Comparison of ENCODE assay signal across 9 cellular contexts in the genomic region with DNA sequence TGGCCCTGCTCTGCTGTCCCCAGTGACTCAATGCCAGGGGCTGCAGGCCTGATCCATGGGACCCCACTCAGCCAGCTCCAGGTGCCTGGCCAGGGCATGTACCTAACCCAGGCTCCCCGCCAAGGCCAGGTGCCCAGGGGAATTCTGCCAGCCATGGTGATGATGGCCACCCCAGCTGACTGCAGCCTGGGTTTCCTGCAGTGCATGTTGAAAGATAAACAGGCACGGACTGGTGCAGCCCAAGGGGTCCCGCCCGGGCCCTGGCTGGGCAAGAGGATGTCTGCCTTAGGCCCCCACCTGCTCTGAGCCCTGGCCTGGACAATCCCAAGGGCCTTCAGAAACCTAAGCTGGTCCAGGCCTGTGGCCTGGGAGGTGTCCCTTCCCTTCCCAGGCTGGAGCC. TPM values are rescaled to one million over a fixed set of nuclear protein-coding genes. Genes with fewer than 3 reads are reported as not detected.
A peak's percentile ranks its signal among the peaks of the same experiment; 100 is the strongest.
DNase-seq lines count a peak whose midpoint lies in the region; ATAC-seq and TF ChIP-seq lines count a peak whose summit lies in the region.
"Had no signal": no experiment of that assay in that cellular context is flagged by ENCODE, and none has a peak within 500 bp of the region (broad histone marks: within the 10 kb centered on the region; RNA-seq: fewer than 3 reads in every experiment).

No MANE protein-coding gene starts in this region.

- no peaks in the 10 kb centered on the region for H3K9me3 Mint-ChIP-seq in activated T-helper 2 cell treated with anti-CD3 and anti-CD28 coated beads, Interferon-gamma antibody, Interleukin-2, Interleukin-4, amounts not matched to agents 10 μg/mL and 5 μg/mL and 100 μg/mL, durations not matched to agents 14 hours and 24 hours and 36 hours
- no peaks in the 10 kb centered on the region for H3K9me3 Mint-ChIP-seq in memory B cell

- TF ChIP-seq CTCF in heart right ventricle (IDR thresholded peaks at IDR 0.05) = no peak
- no peak for TF ChIP-seq CTCF in tibial nerve (IDR thresholded peaks at IDR 0.05)
- no peak for TF ChIP-seq CTCF in MM.1S (IDR thresholded peaks at IDR 0.05; ENCODE audit: low read length)

- peaks cover 5% of the 10 kb centered on the region; the same call in 1 of the 2 replicates for H3F3A ChIP-seq in MM.1S (ENCODE audit: insufficient read depth, low read length)

- no peak for TF ChIP-seq POLR2A in tibial nerve (IDR thresholded peaks at IDR 0.05)

- H3K27me3 ChIP-seq in heart right ventricle (no peaks in the 10 kb centered on the region), tibial nerve (no peaks in the 10 kb centered on the region), MM.1S (replicated peaks; ENCODE audit: insufficient read depth, low read length) (peaks cover 49% of the 10 kb centered on the region)

- no peaks in the 10 kb centered on the region for H3K9me3 ChIP-seq in heart right ventricle
- H3K9me3 ChIP-seq in tibial nerve = no peaks in the 10 kb centered on the region
- no peaks in the 10 kb centered on the region for H3K9me3 ChIP-seq in MM.1S (replicated peaks; ENCODE audit: insufficient read depth, low read length)

- intact Hi-C loops in heart right ventricle (cut with DNase I) = loop anchor here in 2 of 10 donors (5.0 to 10.0 kb wide), 2 partner anchors 182 to 235 kb away; a partner anchor contains a TSS
- intact Hi-C loops in left cardiac atrium (cut with DNase I) = no loop called here
- intact Hi-C loops in activated T-helper 2 cell treated with anti-CD3 and anti-CD28 coated beads, Interferon-gamma antibody, Interleukin-2, Interleukin-4, amounts not matched to agents 10 μg/mL and 5 μg/mL and 100 μg/mL, durations not matched to agents 14 hours and 24 hours and 36 hours (cut with micrococcal nuclease) = loop anchor here (5.0 kb wide), 1 partner anchor 35 kb away; a partner anchor contains a TSS
- intact Hi-C loops in left colon (cut with DNase I, micrococcal nuclease) = loop anchor here in 1 of 2 donors (10.0 kb wide), 1 partner anchor 82 kb away; a partner anchor contains a TSS

- H3K27ac Mint-ChIP-seq in activated T-helper 2 cell treated with anti-CD3 and anti-CD28 coated beads, Interferon-gamma antibody, Interleukin-2, Interleukin-4, amounts not matched to agents 10 μg/mL and 5 μg/mL and 100 μg/mL, durations not matched to agents 14 hours and 24 hours and 36 hours = no peak overlapping the region
- H3K27ac Mint-ChIP-seq in memory B cell = no peak overlapping the region

- H3K4me3 ChIP-seq in heart right ventricle (peak overlapping the region in 8 of 10 donors; percentile 55 to 70 (median 62)), tibial nerve (peak overlapping the region; percentile 43 to 63 (median 57)), MM.1S (ENCODE audit: low read length) (no peak overlapping the region)

- H3K4me1 ChIP-seq in heart right ventricle = peaks cover 12 to 41% (median 30%) of the 10 kb centered on the region in 9 donors
- peaks cover 0 to 84% (median 71%) of the 10 kb centered on the region in 4 donors for H3K4me1 ChIP-seq in tibial nerve
- peaks cover 12% of the 10 kb centered on the region for H3K4me1 ChIP-seq in MM.1S (ENCODE audit: low read length)

- H3K4me1 Mint-ChIP-seq in activated T-helper 2 cell treated with anti-CD3 and anti-CD28 coated beads, Interferon-gamma antibody, Interleukin-2, Interleukin-4, amounts not matched to agents 10 μg/mL and 5 μg/mL and 100 μg/mL, durations not matched to agents 14 hours and 24 hours and 36 hours (ENCODE audit: low read depth) = peaks cover 20% of the 10 kb centered on the region
- H3K4me1 Mint-ChIP-seq in memory B cell = peaks cover 34% of the 10 kb centered on the region

- H3K9ac ChIP-seq in MM.1S (ENCODE audit: low read length) = no peak overlapping the region

- no peak for TF ChIP-seq EP300 in tibial nerve (IDR thresholded peaks at IDR 0.05)

- peak overlapping the region; percentile 79 for H3K4me3 Mint-ChIP-seq in activated T-helper 2 cell treated with anti-CD3 and anti-CD28 coated beads, Interferon-gamma antibody, Interleukin-2, Interleukin-4, amounts not matched to agents 10 μg/mL and 5 μg/mL and 100 μg/mL, durations not matched to agents 14 hours and 24 hours and 36 hours (ENCODE audit: low read depth)
- peak overlapping the region; percentile 80 for H3K4me3 Mint-ChIP-seq in memory B cell

- no peaks in the 10 kb centered on the region for H4K20me1 ChIP-seq in MM.1S (ENCODE audit: insufficient read depth, low read length)

- 82 to 83% methylated on average over 4 of the region's 4 CpGs for WGBS in heart right ventricle, 2 donors
- WGBS in tibial nerve, 2 donors = 56 to 61% methylated on average over 3 of the region's 4 CpGs

- H3K27ac ChIP-seq in heart right ventricle (peak overlapping the region in 1 of 10 donors; percentile 56), tibial nerve (peak overlapping the region; percentile 78 to 97 (median 86)), MM.1S (ENCODE audit: low read length) (no peak overlapping the region)

- no peak overlapping the region for H3K4me2 ChIP-seq in MM.1S (ENCODE audit: low read depth, low read length)

- ATAC-seq in heart right ventricle = no peak
- ATAC-seq in left cardiac atrium = no peak
- ATAC-seq in memory B cell (ENCODE audit: low read depth) = no peak
- no peak for ATAC-seq in left colon

- H3K36me3 ChIP-seq in heart right ventricle (peaks cover 0 to 4% (median 0%) of the 10 kb centered on the region in 9 donors), tibial nerve (peaks cover 0 to 8% (median 0%) of the 10 kb centered on the region in 3 donors), MM.1S (replicated peaks; ENCODE audit: insufficient read depth, low read length) (no peaks in the 10 kb centered on the region)

- H3K9me2 ChIP-seq in MM.1S (replicated peaks; ENCODE audit: insufficient read depth, low read length) = no peaks in the 10 kb centered on the region

- no peaks in the 10 kb centered on the region for H3K36me3 Mint-ChIP-seq in activated T-helper 2 cell treated with anti-CD3 and anti-CD28 coated beads, Interferon-gamma antibody, Interleukin-2, Interleukin-4, amounts not matched to agents 10 μg/mL and 5 μg/mL and 100 μg/mL, durations not matched to agents 14 hours and 24 hours and 36 hours (ENCODE audit: low read depth)
- no peaks in the 10 kb centered on the region for H3K36me3 Mint-ChIP-seq in memory B cell

- peaks cover 2% of the 10 kb centered on the region for H3K27me3 Mint-ChIP-seq in activated T-helper 2 cell treated with anti-CD3 and anti-CD28 coated beads, Interferon-gamma antibody, Interleukin-2, Interleukin-4, amounts not matched to agents 10 μg/mL and 5 μg/mL and 100 μg/mL, durations not matched to agents 14 hours and 24 hours and 36 hours (ENCODE audit: low read depth)
- H3K27me3 Mint-ChIP-seq in memory B cell = no peaks in the 10 kb centered on the region

- no peaks in the 10 kb centered on the region for H3K79me2 ChIP-seq in MM.1S (ENCODE audit: low read length)

- DNase-seq in heart right ventricle (no peak), left cardiac atrium (no peak), memory B cell (ENCODE audit: low spot score in 2 of 2) (no peak), tibial nerve (ENCODE audit: low spot score in 2 of 2) (no peak), left colon (no peak), SIG-M5 treated with dmso at 0.1 percent for 504 hours (lab: John Stamatoyannopoulos, UW; ENCODE audit: unreplicated experiment) (no peak), MM.1S (no peak)
- no peak for DNase-seq in activated T-helper 2 cell treated with anti-CD3 and anti-CD28 coated beads, Interferon-gamma antibody, Interleukin-2, Interleukin-4, amounts not matched to agents 10 μg/mL and 5 μg/mL and 100 μg/mL, durations not matched to agents 14 hours and 24 hours and 36 hours (ENCODE audit: low spot score)
- DNase-seq: NCI-H748 treated with DMSO at 0.1 percent for 48 hours had no signal

- no peak overlapping the region for H2AFZ ChIP-seq in MM.1S (ENCODE audit: low read length)

RNA-seq across cellular contexts. Expression of a gene that starts 1.2 kb away (rescaled TPM):
- total RNA-seq in heart right ventricle = 10 to 100 TPM; 23.6 to 42.6 (median 28.1) TPM
- polyA plus RNA-seq in heart right ventricle = 10 to 100 TPM; 16.0 to 46.7 TPM
- total RNA-seq in left cardiac atrium = 10 to 100 TPM; 30.0 to 33.2 TPM
- 27.4 and 31.4 TPM in 2 replicates for total RNA-seq in activated T-helper 2 cell treated with anti-CD3 and anti-CD28 coated beads, Interferon-gamma antibody, Interleukin-2, Interleukin-4, amounts not matched to agents 10 μg/mL and 5 μg/mL and 100 μg/mL, durations not matched to agents 14 hours and 24 hours and 36 hours
- total RNA-seq in tibial nerve = 100 to 1,000 TPM; 136 to 291 (median 196) TPM
- total RNA-seq in left colon = 10 to 100 TPM; 55.5 to 56.0 TPM

RNA-seq across cellular contexts. Expression of a gene that starts 5.1 kb away (rescaled TPM):
- total RNA-seq in heart right ventricle (under 1 TPM in 5 of 10 donors, not detected in 5; 0.13 to 0.30 (median 0.15) TPM), left cardiac atrium (under 1 TPM; 0.24 to 0.35 TPM), tibial nerve (under 1 TPM in 1 of 4 donors, not detected in 3; 0.60 TPM), left colon (not detected)
- polyA plus RNA-seq in heart right ventricle = under 1 TPM; 0.07 to 0.15 TPM
- 0.21 TPM in 1 of 2 replicates, not detected in the other for total RNA-seq in activated T-helper 2 cell treated with anti-CD3 and anti-CD28 coated beads, Interferon-gamma antibody, Interleukin-2, Interleukin-4, amounts not matched to agents 10 μg/mL and 5 μg/mL and 100 μg/mL, durations not matched to agents 14 hours and 24 hours and 36 hours

RNA-seq across cellular contexts. Expression of a gene that starts 19.1 kb away (rescaled TPM):
- total RNA-seq in heart right ventricle (10 to 100 TPM; 29.1 to 74.3 (median 52.6) TPM), left cardiac atrium (10 to 100 TPM; 75.4 to 87.3 TPM), tibial nerve (100 to 1,000 TPM in 3 of 4 donors, 10 to 100 TPM in 1; 80.6 to 269 (median 182) TPM), left colon (100 to 1,000 TPM; 170 to 204 TPM)
- polyA plus RNA-seq in heart right ventricle = 100 to 1,000 TPM in 1 of 2 donors, 10 to 100 TPM in 1; 74.2 to 153 TPM
- total RNA-seq in activated T-helper 2 cell treated with anti-CD3 and anti-CD28 coated beads, Interferon-gamma antibody, Interleukin-2, Interleukin-4, amounts not matched to agents 10 μg/mL and 5 μg/mL and 100 μg/mL, durations not matched to agents 14 hours and 24 hours and 36 hours = 32.7 and 36.0 TPM in 2 replicates

RNA-seq across cellular contexts. Expression of a gene that starts 27.0 kb away (rescaled TPM):
- total RNA-seq in heart right ventricle = 1 to 10 TPM in 8 of 10 donors, under 1 TPM in 2; 0.32 to 2.5 (median 1.6) TPM
- polyA plus RNA-seq in heart right ventricle = 1 to 10 TPM in 1 of 2 donors, under 1 TPM in 1; 0.96 to 3.3 TPM
- 1 to 10 TPM in 1 of 2 donors, under 1 TPM in 1; 0.60 to 2.2 TPM for total RNA-seq in left cardiac atrium
- total RNA-seq in activated T-helper 2 cell treated with anti-CD3 and anti-CD28 coated beads, Interferon-gamma antibody, Interleukin-2, Interleukin-4, amounts not matched to agents 10 μg/mL and 5 μg/mL and 100 μg/mL, durations not matched to agents 14 hours and 24 hours and 36 hours = not detected in 2 replicates
- 10 to 100 TPM in 3 of 4 donors, 1 to 10 TPM in 1; 7.0 to 21.0 (median 18.1) TPM for total RNA-seq in tibial nerve
- 10 to 100 TPM; 25.0 to 26.3 TPM for total RNA-seq in left colon

RNA-seq across cellular contexts. Expression of a gene that starts 30.5 kb away (rescaled TPM):
- total RNA-seq in heart right ventricle = 10 to 100 TPM in 1 of 10 donors, 1 to 10 TPM in 8, under 1 TPM in 1; 0.46 to 11.5 (median 3.0) TPM
- 10 to 100 TPM in 1 of 2 donors, 1 to 10 TPM in 1; 9.5 to 21.4 TPM for polyA plus RNA-seq in heart right ventricle
- total RNA-seq in left cardiac atrium = 1 to 10 TPM; 2.6 to 8.5 TPM
- not detected in 2 replicates for total RNA-seq in activated T-helper 2 cell treated with anti-CD3 and anti-CD28 coated beads, Interferon-gamma antibody, Interleukin-2, Interleukin-4, amounts not matched to agents 10 μg/mL and 5 μg/mL and 100 μg/mL, durations not matched to agents 14 hours and 24 hours and 36 hours
- 100 to 1,000 TPM in 1 of 4 donors, 10 to 100 TPM in 2, 1 to 10 TPM in 1; 1.2 to 120 (median 38.0) TPM for total RNA-seq in tibial nerve
- 1 to 10 TPM; 3.2 to 3.8 TPM for total RNA-seq in left colon
